In genomic region chr19:7722231-7722651, GRCh38 we compare ENCODE assay signal across 1 cellular context.
TF ChIP-seq lines count a peak whose summit lies in the region.

No MANE protein-coding gene starts in this region.

TF ChIP-seq in IMR-90, 13 proteins besides CTCF, POLR2A, EP300 and RAD21:
- TF ChIP-seq USF2 (IDR thresholded peaks at IDR 0.05; ENCODE audit: low read depth, low read length) (no peak), FOS (IDR thresholded peaks at IDR 0.05; ENCODE audit: low read depth, low read length) (no peak), CHD1 (IDR thresholded peaks at IDR 0.05; ENCODE audit: low read depth, low read length) (no peak), MAZ (IDR thresholded peaks at IDR 0.05; ENCODE audit: borderline replicate concordance, low read depth, low read length) (no peak), NFE2L2 (IDR thresholded peaks at IDR 0.05; ENCODE audit: low read depth, low read length) (no peak), RFX5 (IDR thresholded peaks at IDR 0.05; ENCODE audit: low read depth, low read length) (no peak), SMC3 (IDR thresholded peaks at IDR 0.05; ENCODE audit: low read depth, low read length) (no peak), RCOR1 (IDR thresholded peaks at IDR 0.05; ENCODE audit: insufficient replicate concordance, low read length) (no peak), CEBPB (IDR thresholded peaks at IDR 0.05; ENCODE audit: low read depth, low read length) (no peak), BHLHE40 (IDR thresholded peaks at IDR 0.05; ENCODE audit: low read depth, low read length) (no peak), ELK1 (IDR thresholded peaks at IDR 0.05; ENCODE audit: borderline replicate concordance, low read depth, low read length) (no peak), MAFK (IDR thresholded peaks at IDR 0.05; ENCODE audit: low read depth, low read length) (no peak), MXI1 (IDR thresholded peaks at IDR 0.05; ENCODE audit: borderline replicate concordance, low read depth, low read length) (no peak)
